Comparison of ENCODE assay signal across 18 cellular contexts in the genomic region with DNA sequence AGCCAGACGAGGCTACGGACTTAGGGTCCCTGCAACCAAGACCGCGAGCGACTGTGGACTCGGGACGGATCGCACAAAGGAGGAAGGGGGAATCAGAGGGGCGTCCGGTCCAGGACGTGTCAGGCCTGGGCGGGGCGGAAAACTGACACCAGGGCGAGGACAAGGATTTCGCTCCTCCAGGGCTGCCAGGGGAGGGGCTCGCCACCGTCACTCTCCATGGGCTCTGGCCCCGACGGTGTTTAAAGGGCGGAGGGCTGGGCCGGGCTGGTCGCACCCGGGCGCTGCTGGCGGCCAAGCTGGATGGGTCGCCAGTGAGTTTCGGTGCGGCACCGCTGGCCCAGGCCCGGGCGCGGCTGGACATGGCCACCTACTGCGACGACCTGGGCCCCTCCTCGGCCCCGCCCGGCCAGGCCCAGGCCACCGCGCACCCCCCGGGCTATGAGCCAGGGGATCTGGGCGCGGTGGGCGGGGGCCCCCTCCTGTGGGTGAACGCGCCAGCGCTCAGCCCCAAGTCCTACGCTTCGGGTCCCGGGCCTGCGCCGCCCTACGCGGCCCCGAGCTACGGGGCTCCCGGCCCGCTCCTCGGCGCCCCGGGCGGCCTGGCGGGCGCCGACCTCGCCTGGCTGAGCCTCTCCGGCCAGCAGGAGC. TPM values are rescaled to one million over a fixed set of nuclear protein-coding genes. Genes with fewer than 3 reads are reported as not detected.
DNase-seq lines count a peak whose midpoint lies in the region; ATAC-seq and TF ChIP-seq lines count a peak whose summit lies in the region.
"Had no signal": no experiment of that assay in that cellular context is flagged by ENCODE, and none has a peak within 500 bp of the region (broad histone marks: within the 10 kb centered on the region; RNA-seq: fewer than 3 reads in every experiment).

A gene (plus strand): TSS at position 271 of the 648 bp plus-strand sequence. CDS start 89 bp downstream, at position 360.

- H3K4me3 Mint-ChIP-seq in activated T-helper 2 cell treated with anti-CD3 and anti-CD28 coated beads, Interferon-gamma antibody, Interleukin-2, Interleukin-4, amounts not matched to agents 10 μg/mL and 5 μg/mL and 100 μg/mL, durations not matched to agents 14 hours and 24 hours and 36 hours (ENCODE audit: low read depth), result no peak within 1 kb of the TSS

- H3K4me3 ChIP-seq in HUES64 (ENCODE audit: low read length) (peak within 1 kb of the TSS; percentile 53), esophagus (ENCODE audit: low read depth in 1 of 2, low read length in 2 of 2) (peak within 1 kb of the TSS; percentile 51), lower leg skin (ENCODE audit: low read depth, poor library complexity, severe bottlenecking) (peak within 1 kb of the TSS; percentile 14), spleen (peak within 1 kb of the TSS in 6 of 8 donors; percentile 10 to 52 (median 18))
- H3K4me3 ChIP-seq: SJCRH30 had no signal

- H3K4me1 ChIP-seq in HUES64 (ENCODE audit: insufficient read depth, low read length), result peaks cover 10% of the 10 kb centered on the region; the same call in 1 of the 2 replicates
- peaks cover 13 to 16% of the 10 kb centered on the region in 2 donors for H3K4me1 ChIP-seq in esophagus (ENCODE audit: control insufficient read depth in 2 of 2, insufficient read depth in 2 of 2, low read length in 1 of 2)
- peaks cover 0 to 30% (median 18%) of the 10 kb centered on the region in 6 donors for H3K4me1 ChIP-seq in spleen
- H3K4me1 ChIP-seq: SJCRH30 had no signal

- no peak for ATAC-seq in HG03571 (IDR thresholded peaks at IDR 0.05; ENCODE audit: unreplicated experiment)
- ATAC-seq: left colon had no signal

- DNase-seq in lower leg skin (ENCODE audit: low spot score in 2 of 2), result no peak
- no peak for DNase-seq in spleen
- DNase-seq in AG20443 (ENCODE audit: low spot score), result no peak
- DNase-seq in occipital lobe (lab: John Stamatoyannopoulos, UW), result no peak
- no peak for DNase-seq in activated T-helper 2 cell treated with anti-CD3 and anti-CD28 coated beads, Interferon-gamma antibody, Interleukin-2, Interleukin-4, amounts not matched to agents 10 μg/mL and 5 μg/mL and 100 μg/mL, durations not matched to agents 14 hours and 24 hours and 36 hours (ENCODE audit: low spot score)
- DNase-seq: activated CD4-positive, alpha-beta T cell treated with anti-CD3 and anti-CD28 coated beads, Interleukin-2, amount 50 U/mL, for 48 hours; aorta; C1 segment of cervical spinal cord; Kasumi-1; left colon; NCI-H146; NCI-H345; SJCRH30 had no signal

- no peaks in the 10 kb centered on the region for H3K36me3 Mint-ChIP-seq in activated T-helper 2 cell treated with anti-CD3 and anti-CD28 coated beads, Interferon-gamma antibody, Interleukin-2, Interleukin-4, amounts not matched to agents 10 μg/mL and 5 μg/mL and 100 μg/mL, durations not matched to agents 14 hours and 24 hours and 36 hours (ENCODE audit: low read depth)

- no peaks in the 10 kb centered on the region for H3K36me3 ChIP-seq in HUES64 (ENCODE audit: insufficient read depth, low read length)
- no peaks in the 10 kb centered on the region for H3K36me3 ChIP-seq in esophagus (ENCODE audit: control insufficient read depth in 2 of 2, insufficient read depth in 2 of 2, low read length in 1 of 2)
- H3K36me3 ChIP-seq in spleen, result no peaks in the 10 kb centered on the region
- H3K36me3 ChIP-seq: SJCRH30 had no signal

- H3K27me3 ChIP-seq in HUES64 (ENCODE audit: insufficient read depth, low read length), result peaks cover 82% of the 10 kb centered on the region
- peaks cover 0 to 7% of the 10 kb centered on the region in 2 donors for H3K27me3 ChIP-seq in esophagus (ENCODE audit: control insufficient read depth in 1 of 2, insufficient read depth in 2 of 2, low read length in 2 of 2)
- H3K27me3 ChIP-seq in spleen (replicated peaks in 1 of 7), result peaks cover 0 to 78% (median 46%) of the 10 kb centered on the region in 7 donors
- H3K27me3 ChIP-seq: SJCRH30 had no signal

- TF ChIP-seq POLR2A in lower leg skin (IDR thresholded peaks at IDR 0.05) (no peak), spleen (IDR thresholded peaks at IDR 0.05) (no peak)

- peaks cover 39% of the 10 kb centered on the region for H3K27me3 Mint-ChIP-seq in activated T-helper 2 cell treated with anti-CD3 and anti-CD28 coated beads, Interferon-gamma antibody, Interleukin-2, Interleukin-4, amounts not matched to agents 10 μg/mL and 5 μg/mL and 100 μg/mL, durations not matched to agents 14 hours and 24 hours and 36 hours (ENCODE audit: low read depth)

- TF ChIP-seq CTCF in lower leg skin (IDR thresholded peaks at IDR 0.05) (no peak), spleen (IDR thresholded peaks at IDR 0.05 in 8 of 11, conservative IDR thresholded peaks at IDR 0.05 in 3 of 11) (no peak)

- no peak within 1 kb of the TSS for H3K9ac ChIP-seq in HUES64 (ENCODE audit: low read depth, low read length)

- under 1% methylated on average over 66 of the region's 66 CpGs for WGBS in HUES64
- WGBS in esophagus, 2 donors, result 2 to 3% methylated on average over 52 to 66 of the region's 66 CpGs
- 1 to 3% methylated on average over 27 to 31 of the region's 66 CpGs for WGBS in lower leg skin, 2 donors
- WGBS in spleen, 5 donors, result 2 to 8% (median 3%) methylated on average over 27 to 66 of the region's 66 CpGs

- H3K27ac ChIP-seq in HUES64 (ENCODE audit: low read depth, low read length) (no peak within 1 kb of the TSS), esophagus (ENCODE audit: low read depth in 2 of 2, low read length in 1 of 2) (peak within 1 kb of the TSS in 1 of 2 donors; percentile 39), spleen (peak within 1 kb of the TSS in 2 of 8 donors; percentile 38)
- H3K27ac ChIP-seq: SJCRH30 had no signal

- no peaks in the 10 kb centered on the region for H3K9me3 Mint-ChIP-seq in activated T-helper 2 cell treated with anti-CD3 and anti-CD28 coated beads, Interferon-gamma antibody, Interleukin-2, Interleukin-4, amounts not matched to agents 10 μg/mL and 5 μg/mL and 100 μg/mL, durations not matched to agents 14 hours and 24 hours and 36 hours

- no peak within 1 kb of the TSS for H3K27ac Mint-ChIP-seq in activated T-helper 2 cell treated with anti-CD3 and anti-CD28 coated beads, Interferon-gamma antibody, Interleukin-2, Interleukin-4, amounts not matched to agents 10 μg/mL and 5 μg/mL and 100 μg/mL, durations not matched to agents 14 hours and 24 hours and 36 hours

- intact Hi-C loops in lower leg skin (cut with DNase I; ENCODE audit: low total_unique reads) (no loop called here), spleen (cut with DNase I; ENCODE audit: low total_unique reads) (no loop called here)
- intact Hi-C loops in activated T-helper 2 cell treated with anti-CD3 and anti-CD28 coated beads, Interferon-gamma antibody, Interleukin-2, Interleukin-4, amounts not matched to agents 10 μg/mL and 5 μg/mL and 100 μg/mL, durations not matched to agents 14 hours and 24 hours and 36 hours (cut with micrococcal nuclease), result no loop called here

- no peaks in the 10 kb centered on the region for H3K9me3 ChIP-seq in HUES64 (ENCODE audit: insufficient read depth, low read depth, low read length)
- H3K9me3 ChIP-seq in esophagus (ENCODE audit: control insufficient read depth in 2 of 2, insufficient read depth in 1 of 2, low read depth in 1 of 2, low read length in 1 of 2), result no peaks in the 10 kb centered on the region
- no peaks in the 10 kb centered on the region for H3K9me3 ChIP-seq in spleen
- H3K9me3 ChIP-seq: SJCRH30 had no signal

- H3K4me1 Mint-ChIP-seq in activated T-helper 2 cell treated with anti-CD3 and anti-CD28 coated beads, Interferon-gamma antibody, Interleukin-2, Interleukin-4, amounts not matched to agents 10 μg/mL and 5 μg/mL and 100 μg/mL, durations not matched to agents 14 hours and 24 hours and 36 hours (ENCODE audit: low read depth), result no peaks in the 10 kb centered on the region

RNA-seq across cellular contexts. Expression of the gene that starts here (rescaled TPM):
- 0.50 TPM for polyA plus RNA-seq in HUES64 (2013, experiment 1 of 2)
- polyA plus RNA-seq in HUES64 (2013, experiment 2 of 2), result 0.38 TPM
- polyA plus RNA-seq in esophagus (under 1 TPM; 0.45 to 0.84 TPM), spleen (under 1 TPM; 0.05 to 0.29 (median 0.11) TPM)
- total RNA-seq in lower leg skin (1 to 10 TPM in 1 of 4 donors, under 1 TPM in 3; 0.11 to 2.4 (median 0.37) TPM), spleen (1 to 10 TPM in 3 of 7 donors, under 1 TPM in 3, not detected in 1; 0.20 to 1.7 (median 0.91) TPM), occipital lobe (not detected)
- total RNA-seq in activated T-helper 2 cell treated with anti-CD3 and anti-CD28 coated beads, Interferon-gamma antibody, Interleukin-2, Interleukin-4, amounts not matched to agents 10 μg/mL and 5 μg/mL and 100 μg/mL, durations not matched to agents 14 hours and 24 hours and 36 hours, result not detected in 2 replicates
- total RNA-seq: frontal cortex, left colon, SJCRH30, temporal lobe had no signal
- polyA plus RNA-seq: aorta had no signal
